ENCODE assay signal across 14 cellular contexts in genomic region chr5:168422431-168422830, GRCh38.
DNase-seq lines count a peak whose midpoint lies in the region; ATAC-seq and TF ChIP-seq lines count a peak whose summit lies in the region.
"Had no signal": no experiment of that assay in that cellular context is flagged by ENCODE, and none has a peak within 500 bp of the region (broad histone marks: within the 10 kb centered on the region; RNA-seq: fewer than 3 reads in every experiment).

No MANE protein-coding gene starts in this region.

- no peak overlapping the region for H3K27ac Mint-ChIP-seq in natural killer cell treated with Interleukin-12 subunit alpha and Interleukin-12 subunit beta and Interleukin-15 and Interleukin-18, amount 100 ng/mL, for 72 hours
- H3K27ac Mint-ChIP-seq: stimulated activated naive CD8-positive, alpha-beta T cell treated with anti-CD3 and anti-CD28 coated beads, Interleukin-15, Interleukin-2, amounts not matched to agents 100 ng/mL and 50 ng/mL, for 24 hours had no signal

- peaks cover 0 to 6% of the 10 kb centered on the region in 2 donors for H3K27me3 Mint-ChIP-seq in natural killer cell treated with Interleukin-12 subunit alpha and Interleukin-12 subunit beta and Interleukin-15 and Interleukin-18, amount 100 ng/mL, for 72 hours
- H3K27me3 Mint-ChIP-seq: stimulated activated naive CD8-positive, alpha-beta T cell treated with anti-CD3 and anti-CD28 coated beads, Interleukin-15, Interleukin-2, amounts not matched to agents 100 ng/mL and 50 ng/mL, for 24 hours had no signal

- BruUV-seq in mammary epithelial cell (replicated peaks; lab: Mats Ljungman, UMichigan): no TSS peak

- H2AFZ ChIP-seq in MM.1S (ENCODE audit: low read length) (no peak overlapping the region), mammary epithelial cell (ENCODE audit: low read depth, low read length) (no peak overlapping the region)

- WGBS in mammary epithelial cell (ENCODE audit: low coverage, missing lambda C conversion rate): 78% methylated on average over 3 of the region's 4 CpGs
- 81% methylated on average over 4 of the region's 4 CpGs for WGBS in right lobe of liver (ENCODE audit: insufficient coverage, low coverage, low lambda C conversion rate, missing lambda C conversion rate)

- H3K9me3 ChIP-seq in MM.1S (replicated peaks; ENCODE audit: insufficient read depth, low read length): no peaks in the 10 kb centered on the region
- H3K9me3 ChIP-seq in mammary epithelial cell (replicated peaks; ENCODE audit: insufficient read depth, low read length): no peaks in the 10 kb centered on the region
- no peaks in the 10 kb centered on the region for H3K9me3 ChIP-seq in right lobe of liver

- in situ Hi-C loops in GM13977 (cut with MboI; ENCODE audit: low pct_unique_long_range_greater_than_20kb, low sequenced_read_pairs, unreplicated experiment) (no loop called here), mammary epithelial cell (cut with MboI; ENCODE audit: low sequenced_read_pairs in 2 of 2) (no loop called here)

- no peak for TF ChIP-seq POLR2A in right lobe of liver (IDR thresholded peaks at IDR 0.05)

- no peak overlapping the region for H3K27ac ChIP-seq in MM.1S (ENCODE audit: low read length)
- no peak overlapping the region for H3K27ac ChIP-seq in mammary epithelial cell (ENCODE audit: insufficient read depth, low read depth, low read length)
- H3K27ac ChIP-seq in right lobe of liver: no peak overlapping the region

- H3K4me2 ChIP-seq in MM.1S (ENCODE audit: low read depth, low read length) (no peak overlapping the region), mammary epithelial cell (ENCODE audit: insufficient read depth, low read depth, low read length) (no peak overlapping the region)

- no peaks in the 10 kb centered on the region for H3K9me2 ChIP-seq in MM.1S (replicated peaks; ENCODE audit: insufficient read depth, low read length)

- no peaks in the 10 kb centered on the region for H3K27me3 ChIP-seq in MM.1S (replicated peaks; ENCODE audit: insufficient read depth, low read length)
- H3K27me3 ChIP-seq in mammary epithelial cell (ENCODE audit: insufficient read depth, low read length): no peaks in the 10 kb centered on the region
- no peaks in the 10 kb centered on the region for H3K27me3 ChIP-seq in right lobe of liver

- no peaks in the 10 kb centered on the region for H3K4me1 ChIP-seq in MM.1S (ENCODE audit: low read length)
- no peaks in the 10 kb centered on the region for H3K4me1 ChIP-seq in mammary epithelial cell (ENCODE audit: insufficient read depth, low read length)
- H3K4me1 ChIP-seq in right lobe of liver: peaks cover 0 to 10% (median 4%) of the 10 kb centered on the region in 4 donors

- ATAC-seq in right lobe of liver (peak; percentile 51 to 68 (median 62)), HG03280 (IDR thresholded peaks at IDR 0.05; ENCODE audit: unreplicated experiment) (no peak)
- no peak for ATAC-seq in natural killer cell treated with Interleukin-12 subunit alpha and Interleukin-12 subunit beta and Interleukin-15 and Interleukin-18, amount 100 ng/mL, for 72 hours

- H3K36me3 ChIP-seq in MM.1S (replicated peaks; ENCODE audit: insufficient read depth, low read length) (no peaks in the 10 kb centered on the region), mammary epithelial cell (ENCODE audit: insufficient read depth, low read length) (no peaks in the 10 kb centered on the region), right lobe of liver (no peaks in the 10 kb centered on the region)

- H4K20me1 ChIP-seq in MM.1S (ENCODE audit: insufficient read depth, low read length): no peaks in the 10 kb centered on the region
- H4K20me1 ChIP-seq in mammary epithelial cell (ENCODE audit: insufficient read depth, low read length): no peaks in the 10 kb centered on the region

- H3K9me3 Mint-ChIP-seq in natural killer cell treated with Interleukin-12 subunit alpha and Interleukin-12 subunit beta and Interleukin-15 and Interleukin-18, amount 100 ng/mL, for 72 hours: no peaks in the 10 kb centered on the region
- H3K9me3 Mint-ChIP-seq: stimulated activated naive CD8-positive, alpha-beta T cell treated with anti-CD3 and anti-CD28 coated beads, Interleukin-15, Interleukin-2, amounts not matched to agents 100 ng/mL and 50 ng/mL, for 24 hours had no signal

- no peak for DNase-seq in GM13977 (ENCODE audit: low spot score)
- peak; percentile 17 for DNase-seq in MM.1S
- DNase-seq in mammary epithelial cell: no peak
- no peak for DNase-seq in right lobe of liver
- DNase-seq in natural killer cell treated with Interleukin-12 subunit alpha and Interleukin-12 subunit beta and Interleukin-15 and Interleukin-18, amount 100 ng/mL, for 72 hours (ENCODE audit: low spot score): no peak
- no peak for DNase-seq in activated CD4-positive, alpha-beta T cell treated with anti-CD3 and anti-CD28 coated beads for 48 hours
- DNase-seq: activated CD4-positive, alpha-beta T cell treated with anti-CD3 and anti-CD28 coated beads, Interleukin-2, amount 50 U/mL, for 4 hours; cortex of kidney; HCEC 1CT; occipital lobe; stimulated activated CD4-positive, alpha-beta T cell treated with anti-CD3 and anti-CD28 coated beads, Interleukin-1b, Interleukin-23, amount 100 ng/mL, for 48 hours had no signal

- TF ChIP-seq CTCF in GM13977 (IDR thresholded peaks at IDR 0.05; ENCODE audit: extremely low read depth, insufficient read depth, missing control alignments) (peak; percentile 12), MM.1S (IDR thresholded peaks at IDR 0.05; ENCODE audit: low read length) (peak; percentile 19; the same call in 1 of the 2 replicates), mammary epithelial cell (conservative IDR thresholded peaks at IDR 0.05 in 1 of 2, IDR thresholded peaks at IDR 0.05 in 1 of 2; ENCODE audit: extremely low read depth in 1 of 2, insufficient read depth in 1 of 2, low read depth in 1 of 2, low read length in 2 of 2) (peak; percentile 22 to 56), right lobe of liver (IDR thresholded peaks at IDR 0.05) (peak in 3 of 4 donors; percentile 23 to 45 (median 41))

- intact Hi-C loops in mammary epithelial cell (cut with micrococcal nuclease): loop anchor here (1.0 to 2.0 kb wide), 3 partner anchors 18 to 153 kb away; no protein-coding TSS in a partner anchor
- intact Hi-C loops in right lobe of liver (cut with DNase I): no loop called here

- H3K79me2 ChIP-seq in MM.1S (ENCODE audit: low read length): no peaks in the 10 kb centered on the region
- H3K79me2 ChIP-seq in mammary epithelial cell (ENCODE audit: insufficient read depth, low read length): no peaks in the 10 kb centered on the region

- H3F3A ChIP-seq in MM.1S (ENCODE audit: insufficient read depth, low read length): no peaks in the 10 kb centered on the region

- H3K9ac ChIP-seq in MM.1S (ENCODE audit: low read length) (no peak overlapping the region), mammary epithelial cell (ENCODE audit: insufficient read depth, low read length) (no peak overlapping the region)

- H3K4me3 ChIP-seq in MM.1S (ENCODE audit: low read length): no peak overlapping the region
- H3K4me3 ChIP-seq in mammary epithelial cell (replicated peaks in 1 of 3; ENCODE audit: insufficient read depth in 1 of 3, low read depth in 2 of 3, low read length in 3 of 3): no peak overlapping the region
- H3K4me3 ChIP-seq in right lobe of liver: no peak overlapping the region
- H3K4me3 ChIP-seq: lung had no signal

- dilution Hi-C loops in mammary epithelial cell (cut with HindIII; ENCODE audit: low sequenced_read_pairs): no loop called here

- CTCF ChIA-PET in mammary epithelial cell (lab: Charles Lee; ENCODE audit: low non-redundant PET): interaction anchor here (0.6 kb wide), 1 partner anchor 98 kb away, joined by 3 read pairs; no protein-coding TSS in a partner anchor

- H3K4me1 Mint-ChIP-seq in natural killer cell treated with Interleukin-12 subunit alpha and Interleukin-12 subunit beta and Interleukin-15 and Interleukin-18, amount 100 ng/mL, for 72 hours (ENCODE audit: low read depth in 2 of 2): peaks cover 0 to 3% of the 10 kb centered on the region in 2 donors

- H3K4me3 Mint-ChIP-seq in natural killer cell treated with Interleukin-12 subunit alpha and Interleukin-12 subunit beta and Interleukin-15 and Interleukin-18, amount 100 ng/mL, for 72 hours: no peak overlapping the region
- H3K4me3 Mint-ChIP-seq: stimulated activated naive CD8-positive, alpha-beta T cell treated with anti-CD3 and anti-CD28 coated beads, Interleukin-15, Interleukin-2, amounts not matched to agents 100 ng/mL and 50 ng/mL, for 24 hours had no signal

- no peaks in the 10 kb centered on the region for H3K36me3 Mint-ChIP-seq in natural killer cell treated with Interleukin-12 subunit alpha and Interleukin-12 subunit beta and Interleukin-15 and Interleukin-18, amount 100 ng/mL, for 72 hours

Comparison
In these comparisons a context has a peak if more than half of its experiments do, and no peak if none do; other contexts are left out.
1. ATAC-seq: peak in right lobe of liver (4 of 4); none in natural killer cell treated with Interleukin-12 subunit alpha and Interleukin-12 subunit beta and Interleukin-15 and Interleukin-18, amount 100 ng/mL, for 72 hours (0 of 2) and HG03280 (single experiment).
2. Peak in every context shown above with its lines, with median percentiles within 50 percentile points of each other: CTCF ChIP-seq.